1 cellular context compared by ENCODE assay signal in the genomic region with DNA sequence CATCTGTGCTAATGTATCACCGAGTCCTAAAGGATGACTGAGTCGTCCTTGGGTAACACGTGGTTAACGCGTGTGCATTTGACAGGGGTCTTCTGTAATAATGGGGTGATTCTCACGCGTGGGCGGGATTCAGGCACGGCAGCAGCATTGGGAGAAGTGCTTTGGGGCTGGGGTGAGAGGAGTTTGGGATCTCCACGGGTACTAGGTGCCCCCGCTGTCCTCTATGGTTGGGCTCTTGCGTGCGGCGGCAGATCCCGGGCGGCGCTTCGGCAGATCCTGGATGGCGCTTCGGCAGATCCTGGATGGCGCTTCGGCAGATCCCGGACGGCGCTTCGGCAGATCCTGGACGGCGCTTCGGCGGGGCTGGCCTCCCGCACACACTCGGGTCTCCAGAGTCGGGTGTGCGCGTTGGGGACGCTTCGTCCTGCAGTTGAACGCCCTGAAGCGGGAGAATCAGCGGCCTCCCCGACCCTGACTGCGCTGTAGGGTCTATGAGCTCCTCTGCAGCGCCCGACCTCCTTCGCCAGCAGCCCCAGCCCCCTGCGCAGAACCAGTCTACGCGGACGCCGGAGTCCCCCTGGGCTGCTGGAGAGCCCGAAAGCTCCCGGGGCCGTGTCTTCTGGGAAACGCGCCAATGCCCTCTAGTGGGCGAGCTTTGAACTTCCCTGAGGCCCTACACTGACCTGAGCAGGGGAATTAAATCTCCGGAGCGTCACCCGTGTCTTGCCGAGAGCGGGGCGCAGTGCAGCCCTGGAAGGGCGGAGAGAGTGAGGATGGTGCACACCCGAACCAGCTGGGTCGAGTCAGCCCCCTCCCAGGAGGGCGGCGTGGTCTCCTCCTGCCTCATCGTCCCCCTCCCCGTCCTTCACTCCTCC.
TF ChIP-seq lines count a peak whose summit lies in the region.

No MANE protein-coding gene starts in this region.

TF ChIP-seq in WTC11, 78 proteins besides CTCF, POLR2A, EP300 and RAD21 (continued from another document and continues in another):
- TF ChIP-seq TEAD1 (CRISPR knock-in tag; IDR thresholded peaks at IDR 0.05) (0 out of 2 replicates have a peak, but pooled peaks have one; percentile 43), TCF7 (CRISPR knock-in tag; IDR thresholded peaks at IDR 0.05; ENCODE audit: low read depth) (no peak), IRF2 (CRISPR knock-in tag; IDR thresholded peaks at IDR 0.05; ENCODE audit: borderline replicate concordance, low read depth) (no peak), ELF4 (CRISPR knock-in tag; IDR thresholded peaks at IDR 0.05; ENCODE audit: low read depth) (no peak), FOXK1 (CRISPR knock-in tag; IDR thresholded peaks at IDR 0.05) (no peak), MXD4 (CRISPR knock-in tag; IDR thresholded peaks at IDR 0.05; ENCODE audit: borderline replicate concordance) (no peak), OVOL2 (CRISPR knock-in tag; IDR thresholded peaks at IDR 0.05; ENCODE audit: borderline replicate concordance) (no peak), GRHL2 (CRISPR knock-in tag; IDR thresholded peaks at IDR 0.05; ENCODE audit: insufficient replicate concordance, severe bottlenecking) (no peak), FOXP1 (CRISPR knock-in tag; IDR thresholded peaks at IDR 0.05; ENCODE audit: borderline replicate concordance) (0 out of 2 replicates have a peak, but pooled peaks have one; percentile 52), NR2C2 (CRISPR knock-in tag; IDR thresholded peaks at IDR 0.05) (no peak), NFYB (CRISPR knock-in tag; conservative IDR thresholded peaks at IDR 0.05; ENCODE audit: low read depth) (no peak), RORB (CRISPR knock-in tag; IDR thresholded peaks at IDR 0.05) (no peak), ZNF317 (CRISPR knock-in tag; IDR thresholded peaks at IDR 0.05; ENCODE audit: borderline replicate concordance, low read depth) (no peak), CREM (CRISPR knock-in tag; IDR thresholded peaks at IDR 0.05) (peak; percentile 60; the same call in 1 of the 2 replicates), RELA (CRISPR knock-in tag; IDR thresholded peaks at IDR 0.05; ENCODE audit: borderline replicate concordance) (no peak), JAZF1 (CRISPR knock-in tag; IDR thresholded peaks at IDR 0.05) (no peak), ZNF423 (CRISPR knock-in tag; IDR thresholded peaks at IDR 0.05) (no peak), SMAD3 (CRISPR knock-in tag; IDR thresholded peaks at IDR 0.05; ENCODE audit: borderline replicate concordance) (no peak)
- TF ChIP-seq, protein P1, sequence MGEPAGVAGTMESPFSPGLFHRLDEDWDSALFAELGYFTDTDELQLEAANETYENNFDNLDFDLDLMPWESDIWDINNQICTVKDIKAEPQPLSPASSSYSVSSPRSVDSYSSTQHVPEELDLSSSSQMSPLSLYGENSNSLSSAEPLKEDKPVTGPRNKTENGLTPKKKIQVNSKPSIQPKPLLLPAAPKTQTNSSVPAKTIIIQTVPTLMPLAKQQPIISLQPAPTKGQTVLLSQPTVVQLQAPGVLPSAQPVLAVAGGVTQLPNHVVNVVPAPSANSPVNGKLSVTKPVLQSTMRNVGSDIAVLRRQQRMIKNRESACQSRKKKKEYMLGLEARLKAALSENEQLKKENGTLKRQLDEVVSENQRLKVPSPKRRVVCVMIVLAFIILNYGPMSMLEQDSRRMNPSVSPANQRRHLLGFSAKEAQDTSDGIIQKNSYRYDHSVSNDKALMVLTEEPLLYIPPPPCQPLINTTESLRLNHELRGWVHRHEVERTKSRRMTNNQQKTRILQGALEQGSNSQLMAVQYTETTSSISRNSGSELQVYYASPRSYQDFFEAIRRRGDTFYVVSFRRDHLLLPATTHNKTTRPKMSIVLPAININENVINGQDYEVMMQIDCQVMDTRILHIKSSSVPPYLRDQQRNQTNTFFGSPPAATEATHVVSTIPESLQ (CRISPR knock-in tag; IDR thresholded peaks at IDR 0.05), result no peak
- TF ChIP-seq, protein P2, sequence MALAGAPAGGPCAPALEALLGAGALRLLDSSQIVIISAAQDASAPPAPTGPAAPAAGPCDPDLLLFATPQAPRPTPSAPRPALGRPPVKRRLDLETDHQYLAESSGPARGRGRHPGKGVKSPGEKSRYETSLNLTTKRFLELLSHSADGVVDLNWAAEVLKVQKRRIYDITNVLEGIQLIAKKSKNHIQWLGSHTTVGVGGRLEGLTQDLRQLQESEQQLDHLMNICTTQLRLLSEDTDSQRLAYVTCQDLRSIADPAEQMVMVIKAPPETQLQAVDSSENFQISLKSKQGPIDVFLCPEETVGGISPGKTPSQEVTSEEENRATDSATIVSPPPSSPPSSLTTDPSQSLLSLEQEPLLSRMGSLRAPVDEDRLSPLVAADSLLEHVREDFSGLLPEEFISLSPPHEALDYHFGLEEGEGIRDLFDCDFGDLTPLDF (CRISPR knock-in tag; IDR thresholded peaks at IDR 0.05), result no peak
- TF ChIP-seq, protein P3, sequence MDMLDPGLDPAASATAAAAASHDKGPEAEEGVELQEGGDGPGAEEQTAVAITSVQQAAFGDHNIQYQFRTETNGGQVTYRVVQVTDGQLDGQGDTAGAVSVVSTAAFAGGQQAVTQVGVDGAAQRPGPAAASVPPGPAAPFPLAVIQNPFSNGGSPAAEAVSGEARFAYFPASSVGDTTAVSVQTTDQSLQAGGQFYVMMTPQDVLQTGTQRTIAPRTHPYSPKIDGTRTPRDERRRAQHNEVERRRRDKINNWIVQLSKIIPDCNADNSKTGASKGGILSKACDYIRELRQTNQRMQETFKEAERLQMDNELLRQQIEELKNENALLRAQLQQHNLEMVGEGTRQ (CRISPR knock-in tag; IDR thresholded peaks at IDR 0.05), result no peak
- TF ChIP-seq, protein P4, sequence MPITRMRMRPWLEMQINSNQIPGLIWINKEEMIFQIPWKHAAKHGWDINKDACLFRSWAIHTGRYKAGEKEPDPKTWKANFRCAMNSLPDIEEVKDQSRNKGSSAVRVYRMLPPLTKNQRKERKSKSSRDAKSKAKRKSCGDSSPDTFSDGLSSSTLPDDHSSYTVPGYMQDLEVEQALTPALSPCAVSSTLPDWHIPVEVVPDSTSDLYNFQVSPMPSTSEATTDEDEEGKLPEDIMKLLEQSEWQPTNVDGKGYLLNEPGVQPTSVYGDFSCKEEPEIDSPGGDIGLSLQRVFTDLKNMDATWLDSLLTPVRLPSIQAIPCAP (CRISPR knock-in tag; IDR thresholded peaks at IDR 0.05), result no peak
- TF ChIP-seq, protein P5, sequence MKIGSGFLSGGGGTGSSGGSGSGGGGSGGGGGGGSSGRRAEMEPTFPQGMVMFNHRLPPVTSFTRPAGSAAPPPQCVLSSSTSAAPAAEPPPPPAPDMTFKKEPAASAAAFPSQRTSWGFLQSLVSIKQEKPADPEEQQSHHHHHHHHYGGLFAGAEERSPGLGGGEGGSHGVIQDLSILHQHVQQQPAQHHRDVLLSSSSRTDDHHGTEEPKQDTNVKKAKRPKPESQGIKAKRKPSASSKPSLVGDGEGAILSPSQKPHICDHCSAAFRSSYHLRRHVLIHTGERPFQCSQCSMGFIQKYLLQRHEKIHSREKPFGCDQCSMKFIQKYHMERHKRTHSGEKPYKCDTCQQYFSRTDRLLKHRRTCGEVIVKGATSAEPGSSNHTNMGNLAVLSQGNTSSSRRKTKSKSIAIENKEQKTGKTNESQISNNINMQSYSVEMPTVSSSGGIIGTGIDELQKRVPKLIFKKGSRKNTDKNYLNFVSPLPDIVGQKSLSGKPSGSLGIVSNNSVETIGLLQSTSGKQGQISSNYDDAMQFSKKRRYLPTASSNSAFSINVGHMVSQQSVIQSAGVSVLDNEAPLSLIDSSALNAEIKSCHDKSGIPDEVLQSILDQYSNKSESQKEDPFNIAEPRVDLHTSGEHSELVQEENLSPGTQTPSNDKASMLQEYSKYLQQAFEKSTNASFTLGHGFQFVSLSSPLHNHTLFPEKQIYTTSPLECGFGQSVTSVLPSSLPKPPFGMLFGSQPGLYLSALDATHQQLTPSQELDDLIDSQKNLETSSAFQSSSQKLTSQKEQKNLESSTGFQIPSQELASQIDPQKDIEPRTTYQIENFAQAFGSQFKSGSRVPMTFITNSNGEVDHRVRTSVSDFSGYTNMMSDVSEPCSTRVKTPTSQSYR (CRISPR knock-in tag; IDR thresholded peaks at IDR 0.05), result no peak
- TF ChIP-seq, protein P6, sequence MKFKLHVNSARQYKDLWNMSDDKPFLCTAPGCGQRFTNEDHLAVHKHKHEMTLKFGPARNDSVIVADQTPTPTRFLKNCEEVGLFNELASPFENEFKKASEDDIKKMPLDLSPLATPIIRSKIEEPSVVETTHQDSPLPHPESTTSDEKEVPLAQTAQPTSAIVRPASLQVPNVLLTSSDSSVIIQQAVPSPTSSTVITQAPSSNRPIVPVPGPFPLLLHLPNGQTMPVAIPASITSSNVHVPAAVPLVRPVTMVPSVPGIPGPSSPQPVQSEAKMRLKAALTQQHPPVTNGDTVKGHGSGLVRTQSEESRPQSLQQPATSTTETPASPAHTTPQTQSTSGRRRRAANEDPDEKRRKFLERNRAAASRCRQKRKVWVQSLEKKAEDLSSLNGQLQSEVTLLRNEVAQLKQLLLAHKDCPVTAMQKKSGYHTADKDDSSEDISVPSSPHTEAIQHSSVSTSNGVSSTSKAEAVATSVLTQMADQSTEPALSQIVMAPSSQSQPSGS (CRISPR knock-in tag; IDR thresholded peaks at IDR 0.05; ENCODE audit: borderline replicate concordance, low read depth), result no peak
- TF ChIP-seq, protein P7, sequence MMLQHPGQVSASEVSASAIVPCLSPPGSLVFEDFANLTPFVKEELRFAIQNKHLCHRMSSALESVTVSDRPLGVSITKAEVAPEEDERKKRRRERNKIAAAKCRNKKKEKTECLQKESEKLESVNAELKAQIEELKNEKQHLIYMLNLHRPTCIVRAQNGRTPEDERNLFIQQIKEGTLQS (CRISPR knock-in tag; conservative IDR thresholded peaks at IDR 0.05), result no peak
- TF ChIP-seq, protein P8, sequence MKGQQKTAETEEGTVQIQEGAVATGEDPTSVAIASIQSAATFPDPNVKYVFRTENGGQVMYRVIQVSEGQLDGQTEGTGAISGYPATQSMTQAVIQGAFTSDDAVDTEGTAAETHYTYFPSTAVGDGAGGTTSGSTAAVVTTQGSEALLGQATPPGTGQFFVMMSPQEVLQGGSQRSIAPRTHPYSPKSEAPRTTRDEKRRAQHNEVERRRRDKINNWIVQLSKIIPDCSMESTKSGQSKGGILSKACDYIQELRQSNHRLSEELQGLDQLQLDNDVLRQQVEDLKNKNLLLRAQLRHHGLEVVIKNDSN (CRISPR knock-in tag; IDR thresholded peaks at IDR 0.05), result no peak
- TF ChIP-seq, protein P9, sequence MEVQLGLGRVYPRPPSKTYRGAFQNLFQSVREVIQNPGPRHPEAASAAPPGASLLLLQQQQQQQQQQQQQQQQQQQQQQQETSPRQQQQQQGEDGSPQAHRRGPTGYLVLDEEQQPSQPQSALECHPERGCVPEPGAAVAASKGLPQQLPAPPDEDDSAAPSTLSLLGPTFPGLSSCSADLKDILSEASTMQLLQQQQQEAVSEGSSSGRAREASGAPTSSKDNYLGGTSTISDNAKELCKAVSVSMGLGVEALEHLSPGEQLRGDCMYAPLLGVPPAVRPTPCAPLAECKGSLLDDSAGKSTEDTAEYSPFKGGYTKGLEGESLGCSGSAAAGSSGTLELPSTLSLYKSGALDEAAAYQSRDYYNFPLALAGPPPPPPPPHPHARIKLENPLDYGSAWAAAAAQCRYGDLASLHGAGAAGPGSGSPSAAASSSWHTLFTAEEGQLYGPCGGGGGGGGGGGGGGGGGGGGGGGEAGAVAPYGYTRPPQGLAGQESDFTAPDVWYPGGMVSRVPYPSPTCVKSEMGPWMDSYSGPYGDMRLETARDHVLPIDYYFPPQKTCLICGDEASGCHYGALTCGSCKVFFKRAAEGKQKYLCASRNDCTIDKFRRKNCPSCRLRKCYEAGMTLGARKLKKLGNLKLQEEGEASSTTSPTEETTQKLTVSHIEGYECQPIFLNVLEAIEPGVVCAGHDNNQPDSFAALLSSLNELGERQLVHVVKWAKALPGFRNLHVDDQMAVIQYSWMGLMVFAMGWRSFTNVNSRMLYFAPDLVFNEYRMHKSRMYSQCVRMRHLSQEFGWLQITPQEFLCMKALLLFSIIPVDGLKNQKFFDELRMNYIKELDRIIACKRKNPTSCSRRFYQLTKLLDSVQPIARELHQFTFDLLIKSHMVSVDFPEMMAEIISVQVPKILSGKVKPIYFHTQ (CRISPR knock-in tag; IDR thresholded peaks at IDR 0.05), result no peak
- TF ChIP-seq, protein P10, sequence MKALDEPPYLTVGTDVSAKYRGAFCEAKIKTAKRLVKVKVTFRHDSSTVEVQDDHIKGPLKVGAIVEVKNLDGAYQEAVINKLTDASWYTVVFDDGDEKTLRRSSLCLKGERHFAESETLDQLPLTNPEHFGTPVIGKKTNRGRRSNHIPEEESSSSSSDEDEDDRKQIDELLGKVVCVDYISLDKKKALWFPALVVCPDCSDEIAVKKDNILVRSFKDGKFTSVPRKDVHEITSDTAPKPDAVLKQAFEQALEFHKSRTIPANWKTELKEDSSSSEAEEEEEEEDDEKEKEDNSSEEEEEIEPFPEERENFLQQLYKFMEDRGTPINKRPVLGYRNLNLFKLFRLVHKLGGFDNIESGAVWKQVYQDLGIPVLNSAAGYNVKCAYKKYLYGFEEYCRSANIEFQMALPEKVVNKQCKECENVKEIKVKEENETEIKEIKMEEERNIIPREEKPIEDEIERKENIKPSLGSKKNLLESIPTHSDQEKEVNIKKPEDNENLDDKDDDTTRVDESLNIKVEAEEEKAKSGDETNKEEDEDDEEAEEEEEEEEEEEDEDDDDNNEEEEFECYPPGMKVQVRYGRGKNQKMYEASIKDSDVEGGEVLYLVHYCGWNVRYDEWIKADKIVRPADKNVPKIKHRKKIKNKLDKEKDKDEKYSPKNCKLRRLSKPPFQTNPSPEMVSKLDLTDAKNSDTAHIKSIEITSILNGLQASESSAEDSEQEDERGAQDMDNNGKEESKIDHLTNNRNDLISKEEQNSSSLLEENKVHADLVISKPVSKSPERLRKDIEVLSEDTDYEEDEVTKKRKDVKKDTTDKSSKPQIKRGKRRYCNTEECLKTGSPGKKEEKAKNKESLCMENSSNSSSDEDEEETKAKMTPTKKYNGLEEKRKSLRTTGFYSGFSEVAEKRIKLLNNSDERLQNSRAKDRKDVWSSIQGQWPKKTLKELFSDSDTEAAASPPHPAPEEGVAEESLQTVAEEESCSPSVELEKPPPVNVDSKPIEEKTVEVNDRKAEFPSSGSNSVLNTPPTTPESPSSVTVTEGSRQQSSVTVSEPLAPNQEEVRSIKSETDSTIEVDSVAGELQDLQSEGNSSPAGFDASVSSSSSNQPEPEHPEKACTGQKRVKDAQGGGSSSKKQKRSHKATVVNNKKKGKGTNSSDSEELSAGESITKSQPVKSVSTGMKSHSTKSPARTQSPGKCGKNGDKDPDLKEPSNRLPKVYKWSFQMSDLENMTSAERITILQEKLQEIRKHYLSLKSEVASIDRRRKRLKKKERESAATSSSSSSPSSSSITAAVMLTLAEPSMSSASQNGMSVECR (CRISPR knock-in tag; IDR thresholded peaks at IDR 0.05; ENCODE audit: borderline replicate concordance), result no peak
- TF ChIP-seq, protein P11, sequence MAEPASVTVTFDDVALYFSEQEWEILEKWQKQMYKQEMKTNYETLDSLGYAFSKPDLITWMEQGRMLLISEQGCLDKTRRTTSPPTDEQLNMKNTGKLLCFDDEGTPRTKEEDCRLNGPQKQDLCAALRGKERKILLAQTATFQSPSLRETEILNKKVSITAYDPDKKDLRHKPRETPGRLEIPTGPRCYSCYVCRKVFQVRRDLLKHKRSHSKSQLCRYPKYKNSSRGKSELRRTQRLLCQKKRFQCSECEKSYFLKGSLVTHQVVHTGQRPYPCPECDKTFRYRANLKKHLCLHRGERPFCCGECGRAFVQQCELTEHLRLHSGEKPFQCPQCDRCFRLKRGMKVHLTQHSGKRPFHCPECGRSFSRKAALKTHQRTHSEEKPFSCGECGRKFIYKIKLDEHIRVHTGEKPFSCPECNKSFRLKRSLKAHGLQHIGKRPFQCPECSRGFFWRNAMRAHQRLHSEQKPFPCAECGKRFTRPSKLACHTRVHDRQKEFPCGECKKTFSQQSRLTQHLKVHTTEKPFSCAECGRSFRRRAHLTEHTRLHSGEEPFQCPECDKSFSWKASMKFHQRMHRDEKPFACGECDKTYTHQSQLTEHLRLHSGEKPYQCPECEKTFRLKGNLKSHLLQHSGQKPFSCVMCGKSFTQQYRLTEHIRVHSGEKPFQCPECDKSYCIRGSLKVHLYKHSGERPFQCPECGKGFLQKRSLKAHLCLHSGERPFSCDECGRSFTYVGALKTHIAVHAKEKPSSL (CRISPR knock-in tag; conservative IDR thresholded peaks at IDR 0.05), result no peak
